ENCODE assay signal across 1 cellular context in genomic region chr11:215581-216037, GRCh38.
TF ChIP-seq lines count a peak whose summit lies in the region.

No MANE protein-coding gene starts in this region.

TF ChIP-seq in IMR-90, 13 proteins besides CTCF, POLR2A, EP300 and RAD21 (continued from another document):
- peak; percentile 36; the same call in 1 of the 2 replicates for TF ChIP-seq CEBPB (IDR thresholded peaks at IDR 0.05; ENCODE audit: low read depth, low read length)
- no peak for TF ChIP-seq ELK1 (IDR thresholded peaks at IDR 0.05; ENCODE audit: borderline replicate concordance, low read depth, low read length)
- no peak for TF ChIP-seq BHLHE40 (IDR thresholded peaks at IDR 0.05; ENCODE audit: low read depth, low read length)
- TF ChIP-seq SMC3 (IDR thresholded peaks at IDR 0.05; ENCODE audit: low read depth, low read length): no peak
TF ChIP-seq in IMR-90: peak in this region for 1.
